ENCODE assay signal across 20 cellular contexts in the genomic region with DNA sequence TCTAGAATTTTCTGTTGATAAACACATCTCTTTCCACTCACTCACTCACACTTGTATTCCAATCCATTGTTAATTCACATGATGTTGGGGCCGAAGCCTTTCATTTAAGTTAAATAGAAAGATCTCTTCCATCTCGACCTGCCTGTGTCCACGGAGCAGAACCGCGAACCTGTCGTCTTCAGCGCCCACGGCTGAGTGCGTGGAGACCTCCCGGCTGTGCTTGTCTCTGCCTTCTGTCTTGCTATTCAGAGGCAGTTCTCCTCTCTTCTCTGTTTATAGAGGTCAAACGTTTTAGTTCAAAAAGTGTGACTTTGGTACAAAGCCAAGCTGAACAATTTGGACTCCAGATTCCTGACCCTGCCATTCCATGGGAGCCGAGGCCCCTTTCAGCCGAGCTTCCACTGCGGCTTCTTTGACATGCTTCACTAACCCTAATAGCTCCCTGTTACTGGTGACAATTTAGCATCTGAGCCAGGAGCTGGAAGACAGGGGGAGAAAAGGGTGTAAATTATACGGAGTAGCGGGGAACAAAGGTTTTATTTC.
"Had no signal": no experiment of that assay in that cellular context is flagged by ENCODE, and none has a peak within 500 bp of the region (broad histone marks: within the 10 kb centered on the region; RNA-seq: fewer than 3 reads in every experiment).

No MANE protein-coding gene starts in this region.

- H3K9me3 ChIP-seq: gastrocnemius medialis, thoracic aorta had no signal

- H3K27me3 ChIP-seq: brain microvascular endothelial cell had no signal

- ATAC-seq: activated CD4-positive, alpha-beta T cell treated with anti-CD3 and anti-CD28 coated beads for 36 hours; activated naive CD4-positive, alpha-beta T cell treated with anti-CD3 and anti-CD28 coated beads, Interleukin-2, amount 50 U/mL, for 72 hours; activated T-helper 17 cell treated with anti-CD3 and anti-CD28 coated beads, Interleukin-2, amount 50 U/mL, for 72 hours; gastrocnemius medialis; T-helper 17 cell had no signal

- H3K27ac ChIP-seq: brain microvascular endothelial cell, dorsolateral prefrontal cortex, esophagus squamous epithelium, gastrocnemius medialis, thoracic aorta had no signal

- DNase-seq: activated B cell treated with CpG ODN at 0.5 μM for 24 hours; activated CD4-positive, alpha-beta T cell treated with anti-CD3 and anti-CD28 coated beads for 36 hours; activated CD4-positive, alpha-beta T cell treated with anti-CD3 and anti-CD28 coated beads, Interleukin-2, amount 50 U/mL, for 4 hours; activated CD8-positive, alpha-beta memory T cell treated with anti-CD3 and anti-CD28 coated beads for 24 hours; activated CD8-positive, alpha-beta memory T cell treated with anti-CD3 and anti-CD28 coated beads, Interleukin-2, amount 50 U/mL, for 4 hours; activated T-cell treated with anti-CD3 and anti-CD28 coated beads, Interleukin-2, amount 50 U/mL, for 24 hours; brain microvascular endothelial cell; central memory CD4-positive, alpha-beta T cell; dorsolateral prefrontal cortex; esophagus squamous epithelium; gastrocnemius medialis; hypothalamus; nucleus accumbens; stimulated activated CD4-positive, alpha-beta T cell treated with anti-CD3 and anti-CD28 coated beads, Interleukin-4, amount 100 ng/mL, for 1 hour; stimulated activated naive CD4-positive, alpha-beta T cell; SW 1271; T-helper 17 cell had no signal

- H3K4me1 ChIP-seq: gastrocnemius medialis had no signal

- H3K36me3 ChIP-seq: brain microvascular endothelial cell, esophagus squamous epithelium, gastrocnemius medialis, thoracic aorta had no signal

- H3K4me3 ChIP-seq: dorsolateral prefrontal cortex, esophagus squamous epithelium, gastrocnemius medialis, thoracic aorta had no signal
